Comparison of ENCODE assay signal across 8 cellular contexts in the genomic region with DNA sequence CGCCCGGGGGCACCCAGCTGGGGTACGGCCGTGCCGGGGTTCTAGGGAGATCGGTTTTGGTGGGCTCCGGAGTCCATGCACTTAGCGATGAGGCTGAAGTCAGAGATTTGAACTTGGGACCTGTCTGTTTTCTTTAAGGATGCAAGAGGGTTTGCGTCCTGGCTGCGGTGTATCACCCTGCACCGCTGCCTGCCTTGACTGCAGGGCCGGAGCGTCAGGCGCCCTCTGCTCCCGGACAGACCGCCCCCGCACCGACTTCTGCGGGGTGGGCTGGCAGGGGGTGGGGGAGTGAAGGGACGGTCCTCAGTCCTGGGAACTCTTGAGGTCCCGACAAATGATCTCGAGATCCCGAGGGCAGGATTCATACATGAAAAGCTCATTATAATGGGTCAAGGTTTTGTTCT. TPM values are rescaled to one million over a fixed set of nuclear protein-coding genes. Genes with fewer than 3 reads are reported as not detected.
DNase-seq lines count a peak whose midpoint lies in the region; ATAC-seq and TF ChIP-seq lines count a peak whose summit lies in the region.

No MANE protein-coding gene starts in this region.

- H3K4me1 ChIP-seq in SJSA1 (replicated peaks) (peaks cover 10% of the 10 kb centered on the region), esophagus muscularis mucosa (peaks cover 15 to 21% (median 18%) of the 10 kb centered on the region in 4 donors)

- no peak overlapping the region for H3K27ac Mint-ChIP-seq in activated naive CD4-positive, alpha-beta T cell treated with anti-CD3 and anti-CD28 coated beads, Interleukin-2, amount 10 ng/mL, durations not matched to agents 7 days and 5 days

- H3K9me3 ChIP-seq in SJSA1 (replicated peaks) (no peaks in the 10 kb centered on the region), esophagus muscularis mucosa (no peaks in the 10 kb centered on the region)

- no peaks in the 10 kb centered on the region for H3K27me3 ChIP-seq in SJSA1 (replicated peaks)
- H3K27me3 ChIP-seq in esophagus muscularis mucosa: no peaks in the 10 kb centered on the region

- H3K4me1 Mint-ChIP-seq in activated naive CD4-positive, alpha-beta T cell treated with anti-CD3 and anti-CD28 coated beads, Interleukin-2, amount 10 ng/mL, durations not matched to agents 7 days and 5 days: peaks cover 46% of the 10 kb centered on the region

- H3K36me3 Mint-ChIP-seq in activated naive CD4-positive, alpha-beta T cell treated with anti-CD3 and anti-CD28 coated beads, Interleukin-2, amount 10 ng/mL, durations not matched to agents 7 days and 5 days: peaks cover 18% of the 10 kb centered on the region

- H3K36me3 ChIP-seq in SJSA1: peaks cover 19% of the 10 kb centered on the region
- H3K36me3 ChIP-seq in esophagus muscularis mucosa: peaks cover 12 to 32% (median 17%) of the 10 kb centered on the region in 4 donors

- peak; percentile 34 for DNase-seq in activated naive CD4-positive, alpha-beta T cell treated with anti-CD3 and anti-CD28 coated beads, Interleukin-2, amount 10 ng/mL, durations not matched to agents 7 days and 5 days
- no peak for DNase-seq in activated naive CD4-positive, alpha-beta T cell (lab: John Stamatoyannopoulos, UW)
- no peak for DNase-seq in SJSA1 (ENCODE audit: low read depth in 1 of 2, low spot score in 2 of 2)
- DNase-seq in esophagus muscularis mucosa (ENCODE audit: extremely low spot score): no peak
- DNase-seq in omental fat pad (ENCODE audit: low spot score): no peak
- no peak for DNase-seq in ureter (ENCODE audit: low spot score)
- no peak for DNase-seq in DMS79 treated with DMSO at 0.1 percent for 48 hours (lab: John Stamatoyannopoulos, UW)
- no peak for DNase-seq in NCI-H526 treated with DMSO at 0.1 percent for 48 hours (lab: John Stamatoyannopoulos, UW)

- no peak for TF ChIP-seq POLR2A in esophagus muscularis mucosa (IDR thresholded peaks at IDR 0.05; ENCODE audit: low read depth)

- no peak for TF ChIP-seq EP300 in esophagus muscularis mucosa (IDR thresholded peaks at IDR 0.05)

- no peaks in the 10 kb centered on the region for H3K9me3 Mint-ChIP-seq in activated naive CD4-positive, alpha-beta T cell treated with anti-CD3 and anti-CD28 coated beads, Interleukin-2, amount 10 ng/mL, durations not matched to agents 7 days and 5 days

- 9% methylated on average over 21 of the region's 23 CpGs for WGBS in esophagus muscularis mucosa

- TF ChIP-seq CTCF in esophagus muscularis mucosa (IDR thresholded peaks at IDR 0.05): no peak
- no peak for TF ChIP-seq CTCF in omental fat pad (IDR thresholded peaks at IDR 0.05)

- H3K4me3 ChIP-seq in SJSA1 (peak overlapping the region; percentile 59), esophagus muscularis mucosa (peak overlapping the region; percentile 80 to 97 (median 88))

- H3K27ac ChIP-seq in SJSA1: no peak overlapping the region
- peak overlapping the region; percentile 67 to 79 (median 72) for H3K27ac ChIP-seq in esophagus muscularis mucosa (replicated peaks in 1 of 4)

- CTCF ChIA-PET in activated naive CD4-positive, alpha-beta T cell treated with anti-CD3 and anti-CD28 coated beads, Interleukin-2, amount 10 ng/mL, durations not matched to agents 7 days and 5 days (lab: Charles Lee): interaction anchor here (0.5 to 3.3 kb wide), 11 partner anchors 8 to 494 kb away, joined by 3 to 20 read pairs (median 4); no protein-coding TSS in a partner anchor

- peak overlapping the region; percentile 99 for H3K4me3 Mint-ChIP-seq in activated naive CD4-positive, alpha-beta T cell treated with anti-CD3 and anti-CD28 coated beads, Interleukin-2, amount 10 ng/mL, durations not matched to agents 7 days and 5 days

- peaks cover 6% of the 10 kb centered on the region for H3K27me3 Mint-ChIP-seq in activated naive CD4-positive, alpha-beta T cell treated with anti-CD3 and anti-CD28 coated beads, Interleukin-2, amount 10 ng/mL, durations not matched to agents 7 days and 5 days

- peak; percentile 25 for ATAC-seq in omental fat pad (ENCODE audit: low FRiP score)

- intact Hi-C loops in esophagus muscularis mucosa (cut with DNase I): no loop called here

RNA-seq across cellular contexts. Expression of a gene that starts 0.7 kb away (rescaled TPM):
- 2.3 and 5.0 TPM in 2 replicates for total RNA-seq in SJSA1 (2014; rRNA removed; shearing (Covaris generic))
- total RNA-seq in esophagus muscularis mucosa (1 to 10 TPM; 5.5 to 9.3 (median 7.6) TPM), omental fat pad (10 to 100 TPM; 17.9 to 48.2 (median 20.5) TPM), ureter (11.5 TPM)

RNA-seq across cellular contexts. Expression of a gene that starts 36.8 kb away (rescaled TPM):
- not detected in 2 replicates for total RNA-seq in SJSA1 (2014; rRNA removed; shearing (Covaris generic))
- total RNA-seq in esophagus muscularis mucosa: under 1 TPM in 1 of 4 donors, not detected in 3; 0.33 TPM
- total RNA-seq in omental fat pad: not detected
- total RNA-seq in ureter: not detected

RNA-seq across cellular contexts. Expression of a gene that starts 37.7 kb away (rescaled TPM):
- total RNA-seq in SJSA1 (2014; rRNA removed; shearing (Covaris generic)): not detected in 2 replicates
- total RNA-seq in esophagus muscularis mucosa (under 1 TPM in 1 of 4 donors, not detected in 3; 0.52 TPM), omental fat pad (not detected), ureter (not detected)

RNA-seq across cellular contexts. Expression of a gene that starts 44.3 kb away (rescaled TPM):
- total RNA-seq in SJSA1 (2014; rRNA removed; shearing (Covaris generic)): 0.16 and 0.39 TPM in 2 replicates
- total RNA-seq in esophagus muscularis mucosa (10 to 100 TPM; 36.4 to 64.9 (median 55.4) TPM), omental fat pad (10 to 100 TPM in 3 of 4 donors, 1 to 10 TPM in 1; 3.8 to 21.0 (median 11.9) TPM), ureter (7.7 TPM)

RNA-seq across cellular contexts. Expression of a gene that starts 50.2 kb away (rescaled TPM):
- total RNA-seq in SJSA1 (2014; rRNA removed; shearing (Covaris generic)): 78.8 and 80.9 TPM in 2 replicates
- 10 to 100 TPM; 32.7 to 50.7 (median 42.4) TPM for total RNA-seq in esophagus muscularis mucosa
- total RNA-seq in omental fat pad: 10 to 100 TPM; 29.7 to 36.4 (median 35.3) TPM
- 67.8 TPM for total RNA-seq in ureter
